In the genomic region with DNA sequence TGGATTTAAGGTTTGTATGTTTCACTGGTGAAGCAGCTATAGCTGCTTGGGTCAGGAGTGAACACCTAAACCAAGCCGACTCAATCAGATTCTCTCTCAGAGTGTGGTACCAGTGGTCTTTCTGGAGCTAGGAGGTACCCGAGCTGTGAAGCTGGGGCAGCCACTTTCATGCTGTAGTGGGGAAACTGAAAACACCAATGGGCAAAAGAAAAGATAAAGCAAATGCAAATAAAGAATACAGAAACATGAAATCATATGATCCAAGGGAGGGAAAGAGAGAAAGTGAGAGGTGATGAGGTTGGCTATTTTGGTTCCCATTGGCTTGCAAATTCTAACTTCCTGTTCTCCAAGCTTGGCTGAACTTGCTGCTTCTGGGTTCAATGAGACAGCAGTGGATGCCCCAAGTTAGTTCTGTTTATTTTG, we compare ENCODE assay signal across 11 cellular contexts.
DNase-seq lines count a peak whose midpoint lies in the region; ATAC-seq, FAIRE-seq and TF ChIP-seq lines count a peak whose summit lies in the region.
"Had no signal": no experiment of that assay in that cellular context is flagged by ENCODE, and none has a peak within 500 bp of the region (broad histone marks: within the 10 kb centered on the region; RNA-seq: fewer than 3 reads in every experiment).

No MANE protein-coding gene starts in this region.

- TF ChIP-seq CTCF in dorsolateral prefrontal cortex (IDR thresholded peaks at IDR 0.05 in 54 of 56, conservative IDR thresholded peaks at IDR 0.05 in 2 of 56; ENCODE audit: low read depth in 1 of 56, partially characterized antibody in 56 of 56), result no peak

- H3K23ac ChIP-seq in mesenchymal stem cell (ENCODE audit: low read length in 2 of 2), result no peak overlapping the region

- no peak overlapping the region for H2BK5ac ChIP-seq in mesenchymal stem cell (ENCODE audit: low read depth, low read length, poor library complexity, severe bottlenecking)

- H3K4me3 Mint-ChIP-seq in activated naive CD8-positive, alpha-beta T cell treated with anti-CD3 and anti-CD28 coated beads for 36 hours, result no peak overlapping the region

- H3K18ac ChIP-seq in mesenchymal stem cell (ENCODE audit: low read depth in 1 of 2, low read length in 2 of 2), result no peak overlapping the region

- TF ChIP-seq POLR2A in GM12892 (IDR thresholded peaks at IDR 0.05; ENCODE audit: low read depth, low read length), result no peak

- no peak overlapping the region for H3K4me2 ChIP-seq in mesenchymal stem cell (ENCODE audit: low read length, poor library complexity, severe bottlenecking)
- H3K4me2 ChIP-seq: smooth muscle cell had no signal

- H4K8ac ChIP-seq in mesenchymal stem cell (ENCODE audit: low read length), result no peak overlapping the region

- no peak overlapping the region for H3K9ac ChIP-seq in mesenchymal stem cell (ENCODE audit: low read length)

- ATAC-seq in GM19395 (IDR thresholded peaks at IDR 0.05; ENCODE audit: unreplicated experiment), result peak; percentile 96
- ATAC-seq in HG02852 (IDR thresholded peaks at IDR 0.05; ENCODE audit: unreplicated experiment), result peak; percentile 92
- peak; percentile 81 for ATAC-seq in HG03521 (IDR thresholded peaks at IDR 0.05; ENCODE audit: unreplicated experiment)

- H3K4me1 ChIP-seq in mesenchymal stem cell (ENCODE audit: control insufficient read depth, insufficient read depth, low read depth, low read length), result no peaks in the 10 kb centered on the region

- no peaks in the 10 kb centered on the region for H3K36me3 ChIP-seq in mesenchymal stem cell (ENCODE audit: control insufficient read depth in 1 of 2, insufficient read depth in 2 of 2, low read depth in 1 of 2, low read length in 2 of 2)
- H3K36me3 ChIP-seq: SJSA1 had no signal

- no peak overlapping the region for H3K4ac ChIP-seq in mesenchymal stem cell (ENCODE audit: low read depth in 1 of 2, low read length in 2 of 2)

- no peak overlapping the region for H2AFZ ChIP-seq in mesenchymal stem cell (ENCODE audit: low read depth, low read length)

- no peak overlapping the region for H3K27ac Mint-ChIP-seq in activated naive CD8-positive, alpha-beta T cell treated with anti-CD3 and anti-CD28 coated beads for 36 hours

- no peak overlapping the region for H3K4me3 ChIP-seq in dorsolateral prefrontal cortex
- no peak overlapping the region for H3K4me3 ChIP-seq in mesenchymal stem cell (ENCODE audit: insufficient read depth in 1 of 2, low read depth in 1 of 2, low read length in 2 of 2)
- H3K4me3 ChIP-seq: SJSA1, smooth muscle cell had no signal

- FAIRE-seq in GM12892 (lab: Jason Lieb, UNC), result peak; percentile 54
- FAIRE-seq: astrocyte had no signal

- H3K9me3 Mint-ChIP-seq in activated naive CD8-positive, alpha-beta T cell treated with anti-CD3 and anti-CD28 coated beads for 36 hours, result peaks cover 6% of the 10 kb centered on the region

- DNase-seq in GM12892 (ENCODE audit: insufficient read length), result no peak
- no peak for DNase-seq in activated naive CD8-positive, alpha-beta T cell treated with anti-CD3 and anti-CD28 coated beads for 36 hours
- no peak for DNase-seq in dorsolateral prefrontal cortex
- DNase-seq in mesenchymal stem cell, result no peak
- DNase-seq in NCI-H748 treated with DMSO at 0.1 percent for 48 hours (lab: John Stamatoyannopoulos, UW), result no peak

- H3K27ac ChIP-seq in dorsolateral prefrontal cortex, result no peak overlapping the region
- no peak overlapping the region for H3K27ac ChIP-seq in mesenchymal stem cell (ENCODE audit: low read length, poor library complexity, severe bottlenecking)
- H3K27ac ChIP-seq: SJSA1 had no signal

- H2AK5ac ChIP-seq in mesenchymal stem cell (ENCODE audit: low read length, severe bottlenecking), result no peak overlapping the region

- 97% methylated on average over 2 of the region's 2 CpGs for WGBS in mesenchymal stem cell

- H2BK120ac ChIP-seq in mesenchymal stem cell (ENCODE audit: low read depth, low read length), result no peak overlapping the region

- no peaks in the 10 kb centered on the region for H3K4me1 Mint-ChIP-seq in activated naive CD8-positive, alpha-beta T cell treated with anti-CD3 and anti-CD28 coated beads for 36 hours

- H3K14ac ChIP-seq in mesenchymal stem cell (ENCODE audit: low read length in 2 of 2), result no peak overlapping the region

- H3K27me3 ChIP-seq in dorsolateral prefrontal cortex, result peaks cover 0 to 4% (median 0%) of the 10 kb centered on the region in 45 donors
- peaks cover 0 to 18% of the 10 kb centered on the region in 2 experiments for H3K27me3 ChIP-seq in mesenchymal stem cell (ENCODE audit: control insufficient read depth in 1 of 2, insufficient read depth in 1 of 2, low read length in 2 of 2)
- H3K27me3 ChIP-seq: SJSA1 had no signal

- intact Hi-C loops in dorsolateral prefrontal cortex (cut with DNase I), result no loop called here

- no peak overlapping the region for H2BK15ac ChIP-seq in mesenchymal stem cell (ENCODE audit: low read depth, poor library complexity, severe bottlenecking)

- no peaks in the 10 kb centered on the region for H3K36me3 Mint-ChIP-seq in activated naive CD8-positive, alpha-beta T cell treated with anti-CD3 and anti-CD28 coated beads for 36 hours

- H2BK12ac ChIP-seq in mesenchymal stem cell (ENCODE audit: low read length in 2 of 2), result no peak overlapping the region

- H3K27me3 Mint-ChIP-seq in activated naive CD8-positive, alpha-beta T cell treated with anti-CD3 and anti-CD28 coated beads for 36 hours, result no peaks in the 10 kb centered on the region

- H4K91ac ChIP-seq in mesenchymal stem cell (ENCODE audit: low read length), result no peak overlapping the region

- H3K79me1 ChIP-seq in mesenchymal stem cell (replicated peaks; ENCODE audit: low read length, poor library complexity, severe bottlenecking), result no peaks in the 10 kb centered on the region

- H3K9me3 ChIP-seq in mesenchymal stem cell (ENCODE audit: control insufficient read depth, low read length), result peaks cover 6% of the 10 kb centered on the region
